Comparison of ENCODE assay signal across 1 cellular context in the genomic region with DNA sequence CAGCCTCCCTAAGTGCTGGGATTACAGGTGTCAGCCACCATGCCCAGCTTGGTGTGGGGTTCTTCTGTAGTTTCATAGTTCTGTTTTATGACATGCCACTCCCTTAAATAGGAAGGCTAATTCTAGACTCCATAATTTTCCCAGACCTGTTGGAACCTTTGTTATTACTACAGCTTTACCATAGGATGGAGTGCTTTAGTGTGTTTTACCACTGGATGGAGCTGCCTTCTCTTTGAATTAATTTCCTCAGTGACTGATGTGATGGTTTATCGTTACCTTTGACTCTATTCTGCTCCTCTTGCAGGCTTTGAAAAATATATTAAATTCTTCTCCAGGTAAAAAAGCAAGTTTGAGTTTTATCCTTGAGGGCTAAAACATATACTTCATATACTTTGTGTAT.
TF ChIP-seq lines count a peak whose summit lies in the region.

No MANE protein-coding gene starts in this region.

TF ChIP-seq in endothelial cell of umbilical vein, 7 proteins besides CTCF, POLR2A, EP300 and RAD21:
- TF ChIP-seq, protein P1, sequence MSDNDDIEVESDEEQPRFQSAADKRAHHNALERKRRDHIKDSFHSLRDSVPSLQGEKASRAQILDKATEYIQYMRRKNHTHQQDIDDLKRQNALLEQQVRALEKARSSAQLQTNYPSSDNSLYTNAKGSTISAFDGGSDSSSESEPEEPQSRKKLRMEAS (IDR thresholded peaks at IDR 0.05; ENCODE audit: insufficient read depth, insufficient read length) = no peak
- TF ChIP-seq FOS (IDR thresholded peaks at IDR 0.05; ENCODE audit: borderline replicate concordance, insufficient read depth, low read length) (no peak), JUN (IDR thresholded peaks at IDR 0.05; ENCODE audit: borderline replicate concordance, insufficient read depth, insufficient read length, low read depth) (no peak), MYC (IDR thresholded peaks at IDR 0.05; ENCODE audit: low read depth, low read length) (no peak), POLR2AphosphoS5 (IDR thresholded peaks at IDR 0.05; ENCODE audit: insufficient read depth, low read depth, low read length) (no peak), GATA2 (IDR thresholded peaks at IDR 0.05; ENCODE audit: insufficient read depth, insufficient read length, low read depth, low read length) (no peak), EZH2 (IDR thresholded peaks at IDR 0.05; ENCODE audit: borderline replicate concordance, low read depth, low read length, severe bottlenecking) (no peak)
